Comparison of ENCODE assay signal across 32 cellular contexts in the genomic region with DNA sequence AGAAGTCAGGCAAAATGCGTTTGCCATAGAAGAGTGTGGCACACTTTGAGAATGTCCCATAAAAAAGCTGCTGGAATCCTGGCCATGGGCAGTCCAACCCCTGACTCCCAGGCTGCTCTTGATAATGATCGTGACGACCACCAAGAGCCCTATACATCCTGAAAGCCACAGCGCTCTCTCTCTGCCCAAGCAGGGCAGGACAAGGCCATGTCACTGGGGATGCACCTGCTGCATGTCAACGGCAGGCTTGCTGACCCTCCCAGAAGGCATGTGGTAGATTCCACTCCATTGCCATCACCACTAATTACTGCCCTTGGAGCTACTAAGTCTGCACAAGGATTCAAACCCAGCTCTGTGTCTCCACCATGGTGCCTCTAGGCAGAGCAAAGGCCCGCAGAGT.
"Had no signal": no experiment of that assay in that cellular context is flagged by ENCODE, and none has a peak within 500 bp of the region (broad histone marks: within the 10 kb centered on the region; RNA-seq: fewer than 3 reads in every experiment).

No MANE protein-coding gene starts in this region.

- H3K27me3 ChIP-seq: adrenal gland, body of pancreas, brain microvascular endothelial cell, breast epithelium had no signal

- H3K36me3 ChIP-seq: adrenal gland, breast epithelium had no signal

- ATAC-seq: activated CD8-positive, alpha-beta T cell treated with anti-CD3 and anti-CD28 coated beads for 36 hours; activated naive CD4-positive, alpha-beta T cell treated with anti-CD3 and anti-CD28 coated beads, Interleukin-2, amount 50 U/mL, for 72 hours; activated T-cell treated with anti-CD3 and anti-CD28 coated beads, Interleukin-2, amount 50 U/mL, for 4 hours; activated T-cell treated with anti-CD3 and anti-CD28 coated beads, Interleukin-2, amount 50 U/mL, for 72 hours; activated T-helper 17 cell treated with anti-CD3 and anti-CD28 coated beads, Interleukin-2, amount 50 U/mL, for 72 hours; body of pancreas had no signal

- H3K4me3 ChIP-seq: adrenal gland, body of pancreas, breast epithelium had no signal

- H3K27ac ChIP-seq: adrenal gland, body of pancreas, brain microvascular endothelial cell, breast epithelium, VCaP had no signal

- H3K4me1 ChIP-seq: adrenal gland, body of pancreas, breast epithelium had no signal

- H3K9me3 ChIP-seq: adrenal gland, body of pancreas, breast epithelium had no signal

- DNase-seq: activated B cell treated with CpG ODN at 0.5 μM for 24 hours; activated CD4-positive, alpha-beta memory T cell treated with anti-CD3 and anti-CD28 coated beads for 36 hours; activated CD4-positive, alpha-beta T cell treated with anti-CD3 and anti-CD28 coated beads for 4 hours; activated CD4-positive, alpha-beta T cell treated with anti-CD3 and anti-CD28 coated beads, Interleukin-2, amount 10 ng/mL, durations not matched to agents 24 days and 14 days; activated CD4-positive, alpha-beta T cell treated with anti-CD3 and anti-CD28 coated beads, Interleukin-2, amount 50 U/mL, for 1 hour; activated CD4-positive, alpha-beta T cell treated with anti-CD3 and anti-CD28 coated beads, Interleukin-2, amount 50 U/mL, for 4 hours; activated CD4-positive, CD25-positive, alpha-beta regulatory T cell treated with anti-CD3 and anti-CD28 coated beads, Interleukin-2, amount 50 U/mL, for 72 hours; activated CD8-positive, alpha-beta memory T cell treated with anti-CD3 and anti-CD28 coated beads, Interleukin-2, amount 50 U/mL, for 4 hours; activated CD8-positive, alpha-beta T cell treated with anti-CD3 and anti-CD28 coated beads for 36 hours; activated effector memory CD4-positive, alpha-beta T cell treated with anti-CD3 and anti-CD28 coated beads, Interleukin-2, amount 50 U/mL, for 16 hours; activated gamma-delta T cell treated with Interleukin-2 at 50 U/mL for 16 hours; activated naive CD4-positive, alpha-beta T cell; activated naive CD4-positive, alpha-beta T cell treated with anti-CD3 and anti-CD28 coated beads for 36 hours; activated naive CD4-positive, alpha-beta T cell treated with anti-CD3 and anti-CD28 coated beads, Interleukin-2, amount 50 U/mL, for 16 hours; activated naive CD8-positive, alpha-beta T cell treated with anti-CD3 and anti-CD28 coated beads for 36 hours; activated T-cell treated with anti-CD3 and anti-CD28 coated beads for 4 hours; activated T-cell treated with anti-CD3 and anti-CD28 coated beads, Interleukin-2, amount 50 U/mL, for 1 hour; activated T-cell treated with anti-CD3 and anti-CD28 coated beads, Interleukin-2, amount 50 U/mL, for 4 hours; activated T-cell treated with anti-CD3 and anti-CD28 coated beads, Interleukin-2, amount 50 U/mL, for 72 hours; adrenal gland; amniotic stem cell; aorta; body of pancreas; brain microvascular endothelial cell; central memory CD4-positive, alpha-beta T cell; T-helper 1 cell; T-helper 2 cell; T-helper 9 cell had no signal
